In genomic region chr3:99348451-99348850, GRCh38 we compare ENCODE assay signal across 7 cellular contexts.
"Had no signal": no experiment of that assay in that cellular context is flagged by ENCODE, and none has a peak within 500 bp of the region (broad histone marks: within the 10 kb centered on the region; RNA-seq: fewer than 3 reads in every experiment).

No MANE protein-coding gene starts in this region.

- H2AFZ ChIP-seq: GM23248 had no signal

- DNase-seq: GM23248, GOT3, H7, HCEC 1CT, IMR-90 had no signal

- H3K4me3 ChIP-seq: GM23248, K562 had no signal

- FAIRE-seq: HTR-8/SVneo, K562 had no signal

- H3K9ac ChIP-seq: GM23248 had no signal

- H3K27ac ChIP-seq: GM23248 had no signal
